Comparison of ENCODE assay signal across 8 cellular contexts in the genomic region with DNA sequence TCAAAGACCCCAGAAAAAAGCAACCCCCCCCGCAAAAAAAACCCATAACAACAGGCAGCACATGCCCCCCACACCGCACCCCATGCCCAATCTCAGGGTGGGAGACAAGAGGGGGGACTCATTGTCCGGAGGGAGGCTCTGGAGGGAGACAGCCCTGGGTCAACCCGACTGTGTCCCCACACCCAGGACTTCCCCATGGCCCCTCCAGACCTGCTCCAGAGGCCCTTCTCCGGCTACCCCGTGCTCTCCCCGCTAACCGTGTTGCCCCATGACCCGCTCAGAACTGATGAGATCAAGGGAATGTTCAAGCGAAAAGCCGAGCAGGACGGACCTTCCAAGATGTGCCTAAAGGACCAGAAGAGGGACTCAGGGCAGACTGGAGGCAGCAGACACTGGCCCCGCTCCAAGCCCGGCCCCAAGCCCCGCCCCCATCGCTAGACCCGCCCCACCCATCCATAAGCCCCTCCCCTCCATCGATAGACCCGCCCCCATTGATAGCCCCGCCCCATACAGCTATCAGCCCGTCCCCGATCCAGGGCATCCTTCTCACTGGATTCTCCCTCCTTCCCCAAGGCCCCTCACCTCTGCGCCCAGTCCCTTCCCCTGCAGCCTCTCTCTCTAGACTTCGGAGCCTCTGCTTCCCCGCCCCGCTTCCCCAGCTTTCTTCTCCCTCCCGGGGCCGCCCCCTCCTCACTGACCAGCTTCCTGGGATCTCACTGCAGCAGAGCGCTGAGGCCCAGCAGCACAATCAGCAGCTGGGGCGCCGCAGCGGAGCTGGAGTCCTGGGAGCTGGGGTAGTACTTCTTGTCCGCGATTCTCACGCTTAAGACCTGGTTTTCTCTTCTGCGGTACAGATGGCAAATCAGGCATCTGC. TPM values are rescaled to one million over a fixed set of nuclear protein-coding genes. Genes with fewer than 3 reads are reported as not detected.
A peak's percentile ranks its signal among the peaks of the same experiment; 100 is the strongest.
DNase-seq lines count a peak whose midpoint lies in the region; ATAC-seq and TF ChIP-seq lines count a peak whose summit lies in the region.

No MANE protein-coding gene starts in this region.

- peaks cover 22 to 49% of the 10 kb centered on the region in 2 donors for H3K36me3 Mint-ChIP-seq in CD14-positive monocyte
- peaks cover 0 to 5% of the 10 kb centered on the region in 2 donors for H3K36me3 Mint-ChIP-seq in activated T-cell treated with anti-CD3 and anti-CD28 coated beads, Interleukin-2, amount 50 U/mL, for 72 hours (ENCODE audit: insufficient read depth in 2 of 2)

- TF ChIP-seq CTCF in CD14-positive monocyte (IDR thresholded peaks at IDR 0.05) = no peak
- no peak for TF ChIP-seq CTCF in Loucy (conservative IDR thresholded peaks at IDR 0.05; ENCODE audit: low read length)

- intact Hi-C loops in CD14-positive monocyte (cut with micrococcal nuclease) = no loop called here

- H3K9me3 ChIP-seq in Loucy (ENCODE audit: insufficient read depth, low read depth, low read length) = no peaks in the 10 kb centered on the region
- H3K9me3 ChIP-seq in subcutaneous abdominal adipose tissue (ENCODE audit: control insufficient read depth in 5 of 5, low read length in 5 of 5) = no peaks in the 10 kb centered on the region

- peaks cover 42% of the 10 kb centered on the region for H3K4me1 Mint-ChIP-seq in CD14-positive monocyte
- peaks cover 46% of the 10 kb centered on the region for H3K4me1 Mint-ChIP-seq in activated T-cell treated with anti-CD3 and anti-CD28 coated beads, Interleukin-2, amount 50 U/mL, for 72 hours (ENCODE audit: low read depth)

- peaks cover 0 to 3% (median 0%) of the 10 kb centered on the region in 7 donors for H3K9me3 Mint-ChIP-seq in CD14-positive monocyte
- no peaks in the 10 kb centered on the region for H3K9me3 Mint-ChIP-seq in activated T-cell treated with anti-CD3 and anti-CD28 coated beads, Interleukin-2, amount 50 U/mL, for 72 hours

- DNase-seq in CD14-positive monocyte (ENCODE audit: low spot score) (no peak), iPS-NIHi11 (ENCODE audit: low spot score) (peak; percentile 93), GDM1 (lab: John Stamatoyannopoulos, UW) (no peak), amniotic stem cell (lab: John Stamatoyannopoulos, UW) (no peak)
- DNase-seq in activated T-cell treated with anti-CD3 and anti-CD28 coated beads, Interleukin-2, amount 50 U/mL, for 72 hours = peak; percentile 40 to 51

- peak overlapping the region; percentile 90 for H3K27ac ChIP-seq in subcutaneous abdominal adipose tissue (ENCODE audit: low read depth, low read length)

- peak overlapping the region; percentile 86 for H3K4me2 ChIP-seq in Loucy (ENCODE audit: low read depth, low read length, poor library complexity, severe bottlenecking)

- H4K20me1 ChIP-seq in Loucy (ENCODE audit: insufficient read depth, low read length, poor library complexity, severe bottlenecking) = peaks cover 22% of the 10 kb centered on the region

- peaks cover 23% of the 10 kb centered on the region for H3K4me1 ChIP-seq in Loucy (ENCODE audit: insufficient read depth, low read length, poor library complexity, severe bottlenecking)
- H3K4me1 ChIP-seq in subcutaneous abdominal adipose tissue (ENCODE audit: control insufficient read depth in 5 of 5, insufficient read depth in 5 of 5, low read length in 5 of 5) = peaks cover 3 to 62% (median 29%) of the 10 kb centered on the region in 5 donors

- no peaks in the 10 kb centered on the region for H3F3A ChIP-seq in Loucy (ENCODE audit: low read depth)

- H3K9ac ChIP-seq in Loucy (ENCODE audit: low read depth, low read length, poor library complexity, severe bottlenecking) = peak overlapping the region; percentile 82
- H3K9ac ChIP-seq in subcutaneous abdominal adipose tissue (ENCODE audit: low read length in 5 of 5) = peak overlapping the region in 1 of 5 donors; percentile 82

- H3K27ac Mint-ChIP-seq in CD14-positive monocyte = peak overlapping the region in 4 of 7 donors; percentile 35 to 69 (median 54)
- H3K27ac Mint-ChIP-seq in activated T-cell treated with anti-CD3 and anti-CD28 coated beads, Interleukin-2, amount 50 U/mL, for 72 hours = no peak overlapping the region

- peaks cover 54% of the 10 kb centered on the region for H3K79me2 ChIP-seq in Loucy (ENCODE audit: insufficient read depth, low read length)

- H3K9me2 ChIP-seq in Loucy (replicated peaks; ENCODE audit: low read depth, low read length) = no peaks in the 10 kb centered on the region

- H3K4me3 ChIP-seq in Loucy (ENCODE audit: low read length, poor library complexity, severe bottlenecking) = peak overlapping the region; percentile 75
- peak overlapping the region in 3 of 5 donors; percentile 79 to 84 (median 84) for H3K4me3 ChIP-seq in subcutaneous abdominal adipose tissue (ENCODE audit: low read depth in 1 of 5, low read length in 5 of 5)

- no peak overlapping the region for H2AFZ ChIP-seq in Loucy (ENCODE audit: low read length)

- peak in 1 of 2 donors; percentile 8 for ATAC-seq in activated T-cell treated with anti-CD3 and anti-CD28 coated beads, Interleukin-2, amount 50 U/mL, for 72 hours (replicated peaks in 1 of 2)
- ATAC-seq in HG03159 (IDR thresholded peaks at IDR 0.05; ENCODE audit: unreplicated experiment) = no peak

- H3K4me3 Mint-ChIP-seq in CD14-positive monocyte = peak overlapping the region; percentile 90 to 94
- peak overlapping the region; percentile 87 to 97 for H3K4me3 Mint-ChIP-seq in activated T-cell treated with anti-CD3 and anti-CD28 coated beads, Interleukin-2, amount 50 U/mL, for 72 hours

- peaks cover 6% of the 10 kb centered on the region; the same call in 1 of the 2 replicates for H3K36me3 ChIP-seq in Loucy (ENCODE audit: insufficient read depth, low read length)
- H3K36me3 ChIP-seq in subcutaneous abdominal adipose tissue (ENCODE audit: control insufficient read depth in 5 of 5, insufficient read depth in 5 of 5, low read length in 5 of 5) = peaks cover 0 to 13% (median 4%) of the 10 kb centered on the region in 5 donors

- H3K27me3 ChIP-seq in Loucy (ENCODE audit: insufficient read depth, low read length, poor library complexity, severe bottlenecking) (no peaks in the 10 kb centered on the region), subcutaneous abdominal adipose tissue (ENCODE audit: control insufficient read depth in 5 of 5, insufficient read depth in 4 of 5, low read length in 5 of 5) (peaks cover 0 to 5% (median 0%) of the 10 kb centered on the region in 5 donors)

- peaks cover 0 to 1% (median 0%) of the 10 kb centered on the region in 3 donors for H3K27me3 Mint-ChIP-seq in CD14-positive monocyte (ENCODE audit: low read depth in 3 of 3)
- no peaks in the 10 kb centered on the region for H3K27me3 Mint-ChIP-seq in activated T-cell treated with anti-CD3 and anti-CD28 coated beads, Interleukin-2, amount 50 U/mL, for 72 hours (ENCODE audit: low read depth)

RNA-seq across cellular contexts. Expression of a gene that starts 2.2 kb away (rescaled TPM):
- polyA plus RNA-seq in CD14-positive monocyte = 100 to 1,000 TPM; 272 to 284 TPM
- 10 to 100 TPM; 40.9 to 75.0 TPM for total RNA-seq in activated T-cell treated with anti-CD3 and anti-CD28 coated beads, Interleukin-2, amount 50 U/mL, for 72 hours

RNA-seq across cellular contexts. Expression of a gene that starts 9.2 kb away (rescaled TPM):
- polyA plus RNA-seq in CD14-positive monocyte = not detected
- total RNA-seq in activated T-cell treated with anti-CD3 and anti-CD28 coated beads, Interleukin-2, amount 50 U/mL, for 72 hours = 1 to 10 TPM; 2.2 to 2.8 TPM

RNA-seq across cellular contexts. Expression of a gene that starts 16.6 kb away (rescaled TPM):
- 10 to 100 TPM; 43.2 to 43.7 TPM for polyA plus RNA-seq in CD14-positive monocyte
- total RNA-seq in activated T-cell treated with anti-CD3 and anti-CD28 coated beads, Interleukin-2, amount 50 U/mL, for 72 hours = 10 to 100 TPM; 32.4 to 38.4 TPM

RNA-seq across cellular contexts. Expression of a gene that starts 26.1 kb away (rescaled TPM):
- under 1 TPM in 1 of 2 donors, not detected in 1; 0.08 TPM for polyA plus RNA-seq in CD14-positive monocyte
- total RNA-seq in activated T-cell treated with anti-CD3 and anti-CD28 coated beads, Interleukin-2, amount 50 U/mL, for 72 hours = not detected

RNA-seq across cellular contexts. Expression of a gene that starts 45.2 kb away (rescaled TPM):
- polyA plus RNA-seq in CD14-positive monocyte = not detected
- not detected for total RNA-seq in activated T-cell treated with anti-CD3 and anti-CD28 coated beads, Interleukin-2, amount 50 U/mL, for 72 hours

Comparison
In these comparisons a context has a peak if more than half of its experiments do, and no peak if none do; other contexts are left out.
1. DNase-seq: peak in activated T-cell treated with anti-CD3 and anti-CD28 coated beads, Interleukin-2, amount 50 U/mL, for 72 hours (2 of 2) and iPS-NIHi11 (single experiment); none in CD14-positive monocyte (single experiment), GDM1 (single experiment) and amniotic stem cell (single experiment).